1 cellular context compared by ENCODE assay signal in the genomic region with DNA sequence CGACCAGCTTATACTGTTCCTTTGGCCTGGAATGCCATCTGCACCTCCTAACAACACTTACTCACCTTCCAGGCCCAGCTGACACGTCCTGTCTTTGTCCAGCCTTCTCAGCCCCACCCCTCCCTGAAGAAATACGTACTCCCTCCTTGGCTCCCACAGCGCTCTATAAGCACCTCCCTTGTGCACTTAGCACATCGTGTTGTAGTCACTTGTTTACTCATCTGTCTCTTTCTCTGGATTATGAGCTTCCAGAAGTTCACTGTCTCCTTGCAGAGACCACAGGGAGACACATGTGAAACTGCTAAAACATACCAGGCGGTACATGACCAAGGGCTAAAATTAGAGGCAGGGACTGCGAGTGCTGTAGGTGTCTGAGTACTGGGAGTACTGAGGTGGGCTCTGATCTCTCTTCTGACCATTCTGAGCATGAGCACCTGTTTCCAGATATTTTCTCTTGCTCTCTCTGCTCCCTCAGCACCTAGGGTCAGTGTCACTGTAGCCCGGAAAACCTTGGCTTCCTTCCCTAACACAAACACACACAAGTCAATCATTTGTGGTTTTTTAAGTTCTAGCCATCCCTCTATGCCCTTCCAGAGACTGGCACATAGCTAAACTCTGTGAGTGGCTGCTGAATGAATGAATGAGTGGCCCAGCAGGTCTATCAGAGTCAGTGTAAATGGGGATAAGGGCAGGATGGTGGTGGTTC.
TF ChIP-seq lines count a peak whose summit lies in the region.

No MANE protein-coding gene starts in this region.

TF ChIP-seq in endothelial cell of umbilical vein, 7 proteins besides CTCF, POLR2A, EP300 and RAD21:
- no peak for TF ChIP-seq MAX (IDR thresholded peaks at IDR 0.05; ENCODE audit: insufficient read depth, insufficient read length)
- TF ChIP-seq MYC (IDR thresholded peaks at IDR 0.05; ENCODE audit: low read depth, low read length): no peak
- no peak for TF ChIP-seq EZH2 (IDR thresholded peaks at IDR 0.05; ENCODE audit: borderline replicate concordance, low read depth, low read length, severe bottlenecking)
- no peak for TF ChIP-seq FOS (IDR thresholded peaks at IDR 0.05; ENCODE audit: borderline replicate concordance, insufficient read depth, low read length)
- no peak for TF ChIP-seq GATA2 (IDR thresholded peaks at IDR 0.05; ENCODE audit: insufficient read depth, insufficient read length, low read depth, low read length)
- no peak for TF ChIP-seq POLR2AphosphoS5 (IDR thresholded peaks at IDR 0.05; ENCODE audit: insufficient read depth, low read depth, low read length)
- no peak for TF ChIP-seq JUN (IDR thresholded peaks at IDR 0.05; ENCODE audit: borderline replicate concordance, insufficient read depth, insufficient read length, low read depth)
